Comparison of ENCODE assay signal across 19 cellular contexts in the genomic region with DNA sequence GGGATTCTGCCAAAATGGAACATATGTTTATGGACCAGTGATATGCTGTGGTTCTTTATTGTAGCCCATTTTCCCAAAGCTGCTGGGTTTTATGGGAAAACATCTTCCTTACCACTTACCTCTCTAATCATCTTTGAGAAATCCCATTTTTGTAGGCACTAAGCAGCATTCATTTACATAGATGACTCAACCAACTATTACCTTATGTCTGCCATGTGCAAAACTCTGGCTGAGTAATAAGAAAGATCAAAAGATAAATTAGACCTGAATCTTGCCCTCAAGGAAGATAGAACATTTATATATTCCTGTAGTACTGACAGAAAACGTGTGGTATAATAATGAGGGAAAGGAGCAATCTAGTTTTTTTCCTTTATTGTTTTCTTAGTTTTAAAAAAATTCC. TPM values are rescaled to one million over a fixed set of nuclear protein-coding genes. Genes with fewer than 3 reads are reported as not detected.
DNase-seq lines count a peak whose midpoint lies in the region; ATAC-seq, FAIRE-seq and TF ChIP-seq lines count a peak whose summit lies in the region.
"Had no signal": no experiment of that assay in that cellular context is flagged by ENCODE, and none has a peak within 500 bp of the region (broad histone marks: within the 10 kb centered on the region; RNA-seq: fewer than 3 reads in every experiment).

No MANE protein-coding gene starts in this region.

- no peak for DNase-seq in activated T-cell treated with anti-CD3 and anti-CD28 coated beads, Interleukin-2, amount 50 U/mL, for 72 hours
- no peak for DNase-seq in activated T-cell treated with anti-CD3 and anti-CD28 coated beads, Interleukin-2, amount 50 U/mL, for 48 hours
- DNase-seq in NCI-H524 treated with DMSO at 0.1 percent for 48 hours (lab: John Stamatoyannopoulos, UW) (peak; percentile 70), astrocyte (ENCODE audit: low read depth) (peak; percentile 6), iris pigment epithelial cell (ENCODE audit: low read depth) (peak; percentile 10), left lobe of liver (ENCODE audit: low spot score) (no peak), adrenal gland (no peak)
- DNase-seq: GOT3, NCI-H1048, NCI-H1694, NCI-H2107, NCI-H82, Peyer's patch had no signal

- H3K36me3 ChIP-seq in astrocyte (ENCODE audit: insufficient read depth, low read length), result no peaks in the 10 kb centered on the region
- H3K36me3 ChIP-seq in adrenal gland (replicated peaks in 1 of 2), result no peaks in the 10 kb centered on the region

- no peak overlapping the region for H3K4me2 ChIP-seq in astrocyte (ENCODE audit: low read length)
- H3K4me2 ChIP-seq: A549 had no signal

- WGBS in adrenal gland, 4 donors, result 65 to 74% (median 70%) methylated on average over 1 of the region's 1 CpG

- no peaks in the 10 kb centered on the region for H3K36me3 Mint-ChIP-seq in activated T-cell treated with anti-CD3 and anti-CD28 coated beads, Interleukin-2, amount 50 U/mL, for 72 hours (ENCODE audit: insufficient read depth in 2 of 2)
- no peaks in the 10 kb centered on the region for H3K36me3 Mint-ChIP-seq in astrocyte (ENCODE audit: low read depth, unreplicated experiment)

- peak; percentile 31 to 39 for ATAC-seq in activated T-cell treated with anti-CD3 and anti-CD28 coated beads, Interleukin-2, amount 50 U/mL, for 72 hours (replicated peaks in 1 of 2)
- ATAC-seq in HG02678 (IDR thresholded peaks at IDR 0.05; ENCODE audit: unreplicated experiment), result no peak
- ATAC-seq in left lobe of liver, result no peak
- ATAC-seq: A549 had no signal

- no peak for TF ChIP-seq POLR2A in adrenal gland (IDR thresholded peaks at IDR 0.05)

- H2AFZ ChIP-seq in astrocyte (ENCODE audit: low read depth, low read length), result no peak overlapping the region

- no peaks in the 10 kb centered on the region for H3K9me3 Mint-ChIP-seq in activated T-cell treated with anti-CD3 and anti-CD28 coated beads, Interleukin-2, amount 50 U/mL, for 72 hours
- H3K9me3 Mint-ChIP-seq in astrocyte (ENCODE audit: unreplicated experiment), result no peaks in the 10 kb centered on the region

- no peaks in the 10 kb centered on the region for H4K20me1 ChIP-seq in astrocyte (ENCODE audit: insufficient read depth, low read length)

- intact Hi-C loops in adrenal gland (cut with DNase I), result loop anchor here in 1 of 2 donors (10.0 kb wide), 1 partner anchor 67 kb away; no protein-coding TSS in a partner anchor

- FAIRE-seq in astrocyte (lab: Jason Lieb, UNC), result no peak
- FAIRE-seq: A549, G401.6, GM12891 had no signal

- no peak overlapping the region for H3K27ac Mint-ChIP-seq in activated T-cell treated with anti-CD3 and anti-CD28 coated beads, Interleukin-2, amount 50 U/mL, for 72 hours
- no peak overlapping the region for H3K27ac Mint-ChIP-seq in astrocyte (ENCODE audit: unreplicated experiment)

- no peaks in the 10 kb centered on the region for H3K27me3 Mint-ChIP-seq in activated T-cell treated with anti-CD3 and anti-CD28 coated beads, Interleukin-2, amount 50 U/mL, for 72 hours (ENCODE audit: low read depth)
- H3K27me3 Mint-ChIP-seq in astrocyte (ENCODE audit: low read depth, unreplicated experiment), result peaks cover 6% of the 10 kb centered on the region

- no peak overlapping the region for H3K27ac ChIP-seq in astrocyte (ENCODE audit: low read depth, low read length)
- H3K27ac ChIP-seq in adrenal gland, result no peak overlapping the region
- H3K27ac ChIP-seq: A549, C4-2B, HL-60, Peyer's patch had no signal

- H3K4me3 Mint-ChIP-seq in activated T-cell treated with anti-CD3 and anti-CD28 coated beads, Interleukin-2, amount 50 U/mL, for 72 hours, result no peak overlapping the region
- no peak overlapping the region for H3K4me3 Mint-ChIP-seq in astrocyte (ENCODE audit: unreplicated experiment)

- no peaks in the 10 kb centered on the region for H3K9me3 ChIP-seq in astrocyte (ENCODE audit: insufficient read depth, low read depth, low read length)
- H3K9me3 ChIP-seq in adrenal gland (replicated peaks in 1 of 3), result no peaks in the 10 kb centered on the region
- H3K9me3 ChIP-seq: A549, Peyer's patch had no signal

- H3K4me3 ChIP-seq in astrocyte (ENCODE audit: insufficient read depth, low read depth, low read length), result no peak overlapping the region
- no peak overlapping the region for H3K4me3 ChIP-seq in adrenal gland
- H3K4me3 ChIP-seq: A549, Peyer's patch had no signal

- H3K4me1 Mint-ChIP-seq in activated T-cell treated with anti-CD3 and anti-CD28 coated beads, Interleukin-2, amount 50 U/mL, for 72 hours (ENCODE audit: low read depth), result peaks cover 20% of the 10 kb centered on the region
- H3K4me1 Mint-ChIP-seq in astrocyte (ENCODE audit: low read depth, unreplicated experiment), result no peaks in the 10 kb centered on the region

- H3K27me3 ChIP-seq in astrocyte (ENCODE audit: insufficient read depth, low read length) (no peaks in the 10 kb centered on the region), adrenal gland (no peaks in the 10 kb centered on the region)
- H3K27me3 ChIP-seq: Peyer's patch had no signal

- no peak for TF ChIP-seq CTCF in astrocyte (IDR thresholded peaks at IDR 0.05; ENCODE audit: insufficient read depth, low read depth, low read length)
- no peak for TF ChIP-seq CTCF in adrenal gland (IDR thresholded peaks at IDR 0.05)

- H3K9ac ChIP-seq in astrocyte (ENCODE audit: low read length), result no peak overlapping the region

- no peaks in the 10 kb centered on the region for H3K79me2 ChIP-seq in astrocyte (ENCODE audit: insufficient read depth, low read length)

- H3K4me1 ChIP-seq in astrocyte (ENCODE audit: insufficient read depth, low read length), result no peaks in the 10 kb centered on the region
- H3K4me1 ChIP-seq in adrenal gland (replicated peaks in 1 of 2), result no peaks in the 10 kb centered on the region
- H3K4me1 ChIP-seq: A549, Peyer's patch had no signal

RNA-seq across cellular contexts. Expression of gene CBLL1, which starts 24.3 kb away (rescaled TPM):
- total RNA-seq in activated T-cell treated with anti-CD3 and anti-CD28 coated beads, Interleukin-2, amount 50 U/mL, for 72 hours, result 10 to 100 TPM; 39.8 to 44.6 TPM
- total RNA-seq in astrocyte (27.3 and 28.3 TPM in 2 replicates), left lobe of liver (6.9 TPM), adrenal gland (10 to 100 TPM; 18.9 to 34.1 (median 20.1) TPM)
- 10 to 100 TPM in 1 of 3 donors, 1 to 10 TPM in 2; 4.0 to 32.3 (median 5.1) TPM for polyA plus RNA-seq in adrenal gland

RNA-seq across cellular contexts. Expression of gene SLC26A3, which starts 34.8 kb away (rescaled TPM):
- total RNA-seq in activated T-cell treated with anti-CD3 and anti-CD28 coated beads, Interleukin-2, amount 50 U/mL, for 72 hours, result not detected
- total RNA-seq in astrocyte (not detected in 2 replicates), left lobe of liver (0.93 TPM), adrenal gland (under 1 TPM in 2 of 8 donors, not detected in 6; 0.38 to 0.50 TPM)
- polyA plus RNA-seq in adrenal gland, result under 1 TPM in 2 of 3 donors, not detected in 1; 0.03 to 0.48 TPM
- polyA plus RNA-seq: A549 had no signal

Comparison
In these comparisons a context has a peak if more than half of its experiments do, and no peak if none do; other contexts are left out.
1. ATAC-seq: peak in activated T-cell treated with anti-CD3 and anti-CD28 coated beads, Interleukin-2, amount 50 U/mL, for 72 hours (2 of 2); none in HG02678 (single experiment) and left lobe of liver (single experiment).
2. DNase-seq: peak in NCI-H524 treated with DMSO at 0.1 percent for 48 hours (single experiment), astrocyte (single experiment) and iris pigment epithelial cell (single experiment); none in activated T-cell treated with anti-CD3 and anti-CD28 coated beads, Interleukin-2, amount 50 U/mL, for 72 hours (0 of 2), activated T-cell treated with anti-CD3 and anti-CD28 coated beads, Interleukin-2, amount 50 U/mL, for 48 hours (0 of 2), left lobe of liver (single experiment) and adrenal gland (0 of 7).